ENCODE assay signal across 1 cellular context in the genomic region with DNA sequence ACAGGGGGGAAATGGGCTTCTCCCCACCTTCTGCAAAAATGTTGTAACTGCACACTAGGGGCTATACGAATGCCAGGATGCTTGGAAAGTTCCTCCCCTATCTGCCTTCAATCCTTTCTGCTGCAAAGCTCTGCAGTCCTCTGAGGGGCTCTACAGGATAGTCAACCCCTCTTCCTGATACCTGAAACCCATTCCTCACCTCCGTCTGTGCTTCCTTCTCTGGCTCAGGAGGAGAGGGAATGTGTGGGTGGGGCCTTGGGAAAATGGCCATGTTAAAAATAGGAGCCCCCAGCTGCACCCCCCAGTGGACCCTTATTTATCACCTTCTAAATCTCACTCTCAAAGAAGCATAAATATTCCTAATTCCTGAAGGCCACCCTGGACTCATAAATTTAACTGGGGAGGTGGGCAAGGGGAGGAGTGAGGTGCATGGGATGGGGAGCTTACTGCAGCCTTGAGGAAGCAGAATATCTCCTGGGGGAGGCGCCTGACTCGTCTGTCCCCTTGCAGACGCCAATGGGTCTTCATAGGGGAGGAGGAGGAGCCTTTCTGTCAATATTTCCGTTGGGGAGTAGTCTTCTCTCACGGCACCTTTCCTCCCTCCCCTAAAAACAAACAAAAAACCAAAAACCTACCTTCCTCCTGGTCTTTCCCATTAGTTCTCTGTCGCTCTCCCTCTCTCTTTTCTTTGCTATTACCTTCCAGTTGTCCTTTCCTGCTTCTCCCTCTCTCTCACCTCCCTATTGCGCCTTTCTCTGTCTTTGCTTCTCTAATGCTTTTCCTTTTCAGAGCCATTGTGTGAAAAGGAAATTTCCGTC.
TF ChIP-seq lines count a peak whose summit lies in the region.

No MANE protein-coding gene starts in this region.

TF ChIP-seq in WTC11, 78 proteins besides CTCF, POLR2A, EP300 and RAD21 (continued from another document):
- TF ChIP-seq FOXP1 (CRISPR knock-in tag; IDR thresholded peaks at IDR 0.05; ENCODE audit: borderline replicate concordance) = no peak
- no peak for TF ChIP-seq ZSCAN18 (CRISPR knock-in tag; IDR thresholded peaks at IDR 0.05)
- no peak for TF ChIP-seq ZNF425 (CRISPR knock-in tag; conservative IDR thresholded peaks at IDR 0.05)
